In genomic region chr6:158024566-158025297, GRCh38 we compare ENCODE assay signal across 14 cellular contexts. TPM values are rescaled to one million over a fixed set of nuclear protein-coding genes. Genes with fewer than 3 reads are reported as not detected.
DNase-seq lines count a peak whose midpoint lies in the region; ATAC-seq and TF ChIP-seq lines count a peak whose summit lies in the region.
"Had no signal": no experiment of that assay in that cellular context is flagged by ENCODE, and none has a peak within 500 bp of the region (broad histone marks: within the 10 kb centered on the region; RNA-seq: fewer than 3 reads in every experiment).

No MANE protein-coding gene starts in this region.

- no peak for TF ChIP-seq EP300 in SK-N-SH (IDR thresholded peaks at IDR 0.05; ENCODE audit: borderline replicate concordance in 1 of 2, low read depth in 1 of 2, low read length in 1 of 2)

- 0 out of 2 replicates have a peak overlapping the region, but pooled peaks have one; percentile 53 for H3K4me2 ChIP-seq in SK-N-SH

- TF ChIP-seq RAD21 in SK-N-SH (IDR thresholded peaks at IDR 0.05; ENCODE audit: low read length), result no peak

- H3K9me2 ChIP-seq in SK-N-SH, result no peaks in the 10 kb centered on the region

- H3K79me2 ChIP-seq in SK-N-SH (ENCODE audit: insufficient read depth), result peaks cover 87% of the 10 kb centered on the region

- peaks cover 5 to 24% of the 10 kb centered on the region in 2 experiments for H3K36me3 ChIP-seq in SK-N-SH (replicated peaks in 1 of 2; ENCODE audit: control insufficient read depth in 1 of 2, insufficient read depth in 2 of 2, low read length in 1 of 2)
- H3K36me3 ChIP-seq in KOPT-K1 (ENCODE audit: insufficient read depth, low read length), result peaks cover 31% of the 10 kb centered on the region
- H3K36me3 ChIP-seq: breast epithelium had no signal

- H3K27ac Mint-ChIP-seq in activated naive CD8-positive, alpha-beta T cell treated with anti-CD3 and anti-CD28 coated beads, Interleukin-2, amount 50 U/mL, for 24 hours, result peak overlapping the region; percentile 28
- peak overlapping the region; percentile 69 for H3K27ac Mint-ChIP-seq in osteocyte (ENCODE audit: unreplicated experiment)

- DNase-seq in SK-N-SH, result no peak
- no peak for DNase-seq in activated naive CD8-positive, alpha-beta T cell treated with anti-CD3 and anti-CD28 coated beads, Interleukin-2, amount 50 U/mL, for 24 hours
- DNase-seq in osteocyte (ENCODE audit: extremely low spot score, unreplicated experiment), result no peak
- no peak for DNase-seq in cerebellar cortex (ENCODE audit: low spot score)
- no peak for DNase-seq in stimulated activated CD4-positive, alpha-beta T cell treated with anti-CD3 and anti-CD28 coated beads, Interleukin-2, amount 100 ng/mL, for 24 hours
- DNase-seq in GM19240 (ENCODE audit: insufficient read length, low spot score), result no peak
- DNase-seq: NCI-H1694 treated with DMSO at 0.1 percent for 48 hours; NCI-H526 treated with DMSO at 0.1 percent for 48 hours; stimulated activated CD4-positive, alpha-beta T cell treated with anti-CD3 and anti-CD28 coated beads, Interleukin-4, amount 100 ng/mL, for 24 hours; stimulated activated naive CD4-positive, alpha-beta T cell had no signal

- H3K27me3 ChIP-seq in SK-N-SH (ENCODE audit: insufficient read depth), result no peaks in the 10 kb centered on the region
- H3K27me3 ChIP-seq: breast epithelium had no signal

- ATAC-seq in SK-N-SH treated with all-trans-retinoic acid at 6 μM for 48 hours, result no peak
- ATAC-seq in activated naive CD8-positive, alpha-beta T cell treated with anti-CD3 and anti-CD28 coated beads, Interleukin-2, amount 50 U/mL, for 24 hours, result no peak

- no peak for TF ChIP-seq CTCF in SK-N-SH (IDR thresholded peaks at IDR 0.05)
- TF ChIP-seq CTCF in osteocyte (IDR thresholded peaks at IDR 0.05), result no peak

- no peaks in the 10 kb centered on the region for H3K9me3 ChIP-seq in SK-N-SH
- H3K9me3 ChIP-seq in KOPT-K1 (ENCODE audit: insufficient read depth, low read length, poor library complexity, severe bottlenecking), result no peaks in the 10 kb centered on the region
- H3K9me3 ChIP-seq: breast epithelium, HAP-1 had no signal

- H3K9ac ChIP-seq in SK-N-SH, result no peak overlapping the region

- H3K27me3 Mint-ChIP-seq in activated naive CD8-positive, alpha-beta T cell treated with anti-CD3 and anti-CD28 coated beads, Interleukin-2, amount 50 U/mL, for 24 hours, result no peaks in the 10 kb centered on the region
- H3K27me3 Mint-ChIP-seq in osteocyte (ENCODE audit: unreplicated experiment), result no peaks in the 10 kb centered on the region

- H4K20me1 ChIP-seq in SK-N-SH (ENCODE audit: insufficient read depth), result no peaks in the 10 kb centered on the region

- 82% methylated on average over 15 of the region's 16 CpGs for WGBS in SK-N-SH (ENCODE audit: low lambda C conversion rate)

- peaks cover 14% of the 10 kb centered on the region for H3K36me3 Mint-ChIP-seq in activated naive CD8-positive, alpha-beta T cell treated with anti-CD3 and anti-CD28 coated beads, Interleukin-2, amount 50 U/mL, for 24 hours (ENCODE audit: low read depth)
- peaks cover 29% of the 10 kb centered on the region for H3K36me3 Mint-ChIP-seq in osteocyte (ENCODE audit: unreplicated experiment)

- H3K4me1 ChIP-seq in SK-N-SH (ENCODE audit: control insufficient read depth in 1 of 2, insufficient read depth in 2 of 2, low read depth in 1 of 2, low read length in 1 of 2), result peaks cover 16 to 25% of the 10 kb centered on the region in 2 experiments; a peak in 3 of 4 replicates
- H3K4me1 ChIP-seq: HAP-1 had no signal

- CTCF ChIA-PET in SK-N-SH (lab: Yijun Ruan, JAX), result no interaction called here

- peaks cover 43% of the 10 kb centered on the region for H3K4me1 Mint-ChIP-seq in activated naive CD8-positive, alpha-beta T cell treated with anti-CD3 and anti-CD28 coated beads, Interleukin-2, amount 50 U/mL, for 24 hours
- peaks cover 70% of the 10 kb centered on the region for H3K4me1 Mint-ChIP-seq in osteocyte (ENCODE audit: unreplicated experiment)

- H3K9me3 Mint-ChIP-seq in activated naive CD8-positive, alpha-beta T cell treated with anti-CD3 and anti-CD28 coated beads, Interleukin-2, amount 50 U/mL, for 24 hours, result no peaks in the 10 kb centered on the region
- H3K9me3 Mint-ChIP-seq in osteocyte (ENCODE audit: unreplicated experiment), result no peaks in the 10 kb centered on the region

- no peak overlapping the region for H3K4me3 ChIP-seq in SK-N-SH (ENCODE audit: low read depth in 2 of 2, low read length in 1 of 2)
- H3K4me3 ChIP-seq: breast epithelium, HAP-1 had no signal

- H3K27ac ChIP-seq in SK-N-SH (ENCODE audit: low read depth in 2 of 2, low read length in 1 of 2) (peak overlapping the region in 1 of 2 experiments; percentile 96; a peak in 2 of 4 replicates), KOPT-K1 (ENCODE audit: low read depth, low read length, poor library complexity, severe bottlenecking) (peak overlapping the region; percentile 83)

- H2AFZ ChIP-seq in SK-N-SH (ENCODE audit: low read depth), result no peak overlapping the region

- peaks cover 48% of the 10 kb centered on the region for H3F3A ChIP-seq in SK-N-SH (replicated peaks; ENCODE audit: insufficient read depth)

- POLR2A ChIA-PET in SK-N-SH (lab: Yijun Ruan, JAX), result no interaction called here

- no peak overlapping the region for H3K4me3 Mint-ChIP-seq in activated naive CD8-positive, alpha-beta T cell treated with anti-CD3 and anti-CD28 coated beads, Interleukin-2, amount 50 U/mL, for 24 hours
- H3K4me3 Mint-ChIP-seq in osteocyte (ENCODE audit: unreplicated experiment), result no peak overlapping the region

TF ChIP-seq in SK-N-SH, 30 proteins besides CTCF, POLR2A, EP300 and RAD21 (continues in another document):
- TF ChIP-seq REST (IDR thresholded peaks at IDR 0.05; ENCODE audit: low read depth, low read length), result no peak
- TF ChIP-seq GATA2 (CRISPR knock-in tag; IDR thresholded peaks at IDR 0.05), result no peak
- no peak for TF ChIP-seq NFIC (IDR thresholded peaks at IDR 0.05; ENCODE audit: borderline replicate concordance)
- TF ChIP-seq TAF1 (IDR thresholded peaks at IDR 0.05; ENCODE audit: borderline replicate concordance, low read depth, low read length), result no peak
- TF ChIP-seq ELF1 (IDR thresholded peaks at IDR 0.05), result no peak

TF ChIP-seq in SK-N-SH treated with all-trans-retinoic acid at 6 μM for 48 hours, 23 proteins besides CTCF, POLR2A, EP300 and RAD21 (continues in another document):
- TF ChIP-seq ISL1 (CRISPR knock-in tag; IDR thresholded peaks at IDR 0.05), result no peak
- no peak for TF ChIP-seq PATZ1 (CRISPR knock-in tag; IDR thresholded peaks at IDR 0.05; ENCODE audit: borderline replicate concordance)
- TF ChIP-seq ZNF565 (CRISPR knock-in tag; conservative IDR thresholded peaks at IDR 0.05; ENCODE audit: low read depth), result no peak
- no peak for TF ChIP-seq ZFP30 (CRISPR knock-in tag; IDR thresholded peaks at IDR 0.05)
- no peak for TF ChIP-seq TSHZ2 (CRISPR knock-in tag; IDR thresholded peaks at IDR 0.05)
- TF ChIP-seq ARNTL (CRISPR knock-in tag; IDR thresholded peaks at IDR 0.05; ENCODE audit: borderline replicate concordance, low read depth), result no peak
- TF ChIP-seq RARB (CRISPR knock-in tag; IDR thresholded peaks at IDR 0.05), result no peak
- TF ChIP-seq SNAI2 (CRISPR knock-in tag; IDR thresholded peaks at IDR 0.05), result no peak
- TF ChIP-seq TCF4 (CRISPR knock-in tag; IDR thresholded peaks at IDR 0.05; ENCODE audit: borderline replicate concordance), result no peak
- TF ChIP-seq ESRRG (CRISPR knock-in tag; IDR thresholded peaks at IDR 0.05), result no peak
- TF ChIP-seq OSR1 (CRISPR knock-in tag; IDR thresholded peaks at IDR 0.05), result no peak
- TF ChIP-seq CSDC2 (CRISPR knock-in tag; IDR thresholded peaks at IDR 0.05), result no peak

RNA-seq across cellular contexts. Expression of gene SYNJ2, which starts 43.1 kb away (rescaled TPM):
- polyA plus RNA-seq in SK-N-SH (2012; rRNA removed), result 35.3 and 40.0 TPM in 2 replicates
- 28.3 and 33.0 TPM in 2 replicates for polyA plus RNA-seq in SK-N-SH (2012; cell fraction: cytosol; rRNA removed)
- 56.9 and 66.8 TPM in 2 replicates for polyA plus RNA-seq in SK-N-SH (2012; cell fraction: nucleus; rRNA removed)
- total RNA-seq in osteocyte, result 94.5 and 95.4 TPM in 2 replicates
